15 cellular contexts compared by ENCODE assay signal in the genomic region with DNA sequence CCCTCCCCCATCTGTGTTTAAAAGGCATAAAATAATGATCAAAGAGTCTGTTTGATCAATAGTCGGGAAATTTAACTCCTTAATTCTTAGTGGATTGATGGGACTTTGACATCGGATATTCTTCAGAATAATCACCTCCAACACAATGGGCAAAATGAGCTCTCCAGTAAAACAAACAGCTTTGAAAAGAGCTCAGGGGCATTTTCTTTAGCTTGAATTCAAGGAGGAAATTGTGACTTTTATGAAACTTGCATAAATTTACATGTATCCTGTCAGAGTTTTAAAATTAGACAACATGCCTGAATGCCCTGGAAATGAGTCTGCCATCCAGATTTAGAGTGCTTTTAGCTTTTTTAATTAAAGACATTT.
DNase-seq lines count a peak whose midpoint lies in the region; ATAC-seq, FAIRE-seq and TF ChIP-seq lines count a peak whose summit lies in the region.
"Had no signal": no experiment of that assay in that cellular context is flagged by ENCODE, and none has a peak within 500 bp of the region (broad histone marks: within the 10 kb centered on the region; RNA-seq: fewer than 3 reads in every experiment).

No MANE protein-coding gene starts in this region.

- no peaks in the 10 kb centered on the region for H3K36me3 ChIP-seq in colonic mucosa

- H3K36me3 Mint-ChIP-seq in activated CD4-positive, alpha-beta T cell treated with anti-CD3 and anti-CD28 coated beads, Interleukin-2, amount 10 ng/mL, durations not matched to agents 24 days and 14 days (ENCODE audit: low read depth), result peaks cover 59% of the 10 kb centered on the region
- peaks cover 19% of the 10 kb centered on the region for H3K36me3 Mint-ChIP-seq in stimulated activated effector memory CD8-positive, alpha-beta T cell treated with anti-CD3 and anti-CD28 coated beads, Interleukin-12 subunit alpha, Interleukin-12 subunit beta, amount 100 ng/mL, for 72 hours

- H3K4me3 ChIP-seq in colonic mucosa, result no peak overlapping the region

- DNase-seq in activated CD4-positive, alpha-beta T cell treated with anti-CD3 and anti-CD28 coated beads, Interleukin-2, amount 10 ng/mL, durations not matched to agents 24 days and 14 days, result no peak
- DNase-seq in activated CD4-positive, alpha-beta T cell treated with anti-CD3 and anti-CD28 coated beads for 48 hours, result no peak
- DNase-seq in NCI-H748 treated with DMSO at 0.1 percent for 48 hours (lab: John Stamatoyannopoulos, UW), result peak; percentile 9
- no peak for DNase-seq in colonic mucosa
- DNase-seq in stimulated activated effector memory CD8-positive, alpha-beta T cell treated with anti-CD3 and anti-CD28 coated beads, Interleukin-12 subunit alpha, Interleukin-12 subunit beta, amount 100 ng/mL, for 72 hours (ENCODE audit: low spot score in 2 of 2), result no peak
- no peak for DNase-seq in frontal cortex (ENCODE audit: low spot score in 2 of 2)
- DNase-seq: ACHN; activated CD4-positive, alpha-beta T cell treated with anti-CD3 and anti-CD28 coated beads for 1 hour; GDM1; left cardiac atrium; NCI-H1694; retina had no signal

- no peak overlapping the region for H3K9ac ChIP-seq in colonic mucosa (ENCODE audit: low read depth in 2 of 2, low read length in 2 of 2)

- H3K27me3 Mint-ChIP-seq in activated CD4-positive, alpha-beta T cell treated with anti-CD3 and anti-CD28 coated beads, Interleukin-2, amount 10 ng/mL, durations not matched to agents 24 days and 14 days, result no peaks in the 10 kb centered on the region

- FAIRE-seq in frontal cortex (lab: Jason Lieb, UNC), result no peak
- FAIRE-seq: RCC 7860 had no signal

- peak overlapping the region; percentile 41 for H3K4me3 Mint-ChIP-seq in activated CD4-positive, alpha-beta T cell treated with anti-CD3 and anti-CD28 coated beads, Interleukin-2, amount 10 ng/mL, durations not matched to agents 24 days and 14 days
- H3K4me3 Mint-ChIP-seq in stimulated activated effector memory CD8-positive, alpha-beta T cell treated with anti-CD3 and anti-CD28 coated beads, Interleukin-12 subunit alpha, Interleukin-12 subunit beta, amount 100 ng/mL, for 72 hours, result peak overlapping the region; percentile 39

- peaks cover 55% of the 10 kb centered on the region for H3K4me1 Mint-ChIP-seq in activated CD4-positive, alpha-beta T cell treated with anti-CD3 and anti-CD28 coated beads, Interleukin-2, amount 10 ng/mL, durations not matched to agents 24 days and 14 days
- peaks cover 48% of the 10 kb centered on the region for H3K4me1 Mint-ChIP-seq in stimulated activated effector memory CD8-positive, alpha-beta T cell treated with anti-CD3 and anti-CD28 coated beads, Interleukin-12 subunit alpha, Interleukin-12 subunit beta, amount 100 ng/mL, for 72 hours

- intact Hi-C loops in activated CD4-positive, alpha-beta T cell treated with anti-CD3 and anti-CD28 coated beads, Interleukin-2, amount 10 ng/mL, durations not matched to agents 24 days and 14 days (cut with micrococcal nuclease), result loop anchor here (1.0 kb wide), 4 partner anchors 26 to 77 kb away; no protein-coding TSS in a partner anchor
- intact Hi-C loops in colonic mucosa (cut with DNase I), result no loop called here

- peaks cover 3% of the 10 kb centered on the region for H3K4me1 ChIP-seq in colonic mucosa

- no peaks in the 10 kb centered on the region for H3K9me3 ChIP-seq in colonic mucosa

- ATAC-seq in stimulated activated effector memory CD8-positive, alpha-beta T cell treated with anti-CD3 and anti-CD28 coated beads, Interleukin-12 subunit alpha, Interleukin-12 subunit beta, amount 100 ng/mL, for 72 hours, result no peak
- ATAC-seq in GM19397 (IDR thresholded peaks at IDR 0.05; ENCODE audit: unreplicated experiment), result no peak
- ATAC-seq in HG02571 (IDR thresholded peaks at IDR 0.05; ENCODE audit: unreplicated experiment), result no peak
- ATAC-seq: left cardiac atrium had no signal

- peak overlapping the region; percentile 93 for H3K27ac Mint-ChIP-seq in activated CD4-positive, alpha-beta T cell treated with anti-CD3 and anti-CD28 coated beads, Interleukin-2, amount 10 ng/mL, durations not matched to agents 24 days and 14 days
- peak overlapping the region; percentile 76 for H3K27ac Mint-ChIP-seq in stimulated activated effector memory CD8-positive, alpha-beta T cell treated with anti-CD3 and anti-CD28 coated beads, Interleukin-12 subunit alpha, Interleukin-12 subunit beta, amount 100 ng/mL, for 72 hours

- H3K27me3 ChIP-seq in colonic mucosa, result no peaks in the 10 kb centered on the region

- TF ChIP-seq CTCF in colonic mucosa (IDR thresholded peaks at IDR 0.05), result no peak

- peaks cover 4% of the 10 kb centered on the region for H3K9me3 Mint-ChIP-seq in activated CD4-positive, alpha-beta T cell treated with anti-CD3 and anti-CD28 coated beads, Interleukin-2, amount 10 ng/mL, durations not matched to agents 24 days and 14 days
- peaks cover 3% of the 10 kb centered on the region for H3K9me3 Mint-ChIP-seq in stimulated activated effector memory CD8-positive, alpha-beta T cell treated with anti-CD3 and anti-CD28 coated beads, Interleukin-12 subunit alpha, Interleukin-12 subunit beta, amount 100 ng/mL, for 72 hours

- H3K27ac ChIP-seq in colonic mucosa, result peak overlapping the region; percentile 37
